In genomic region chr3:28050895-28051294, GRCh38 we compare ENCODE assay signal across 10 cellular contexts.
DNase-seq lines count a peak whose midpoint lies in the region; ATAC-seq and TF ChIP-seq lines count a peak whose summit lies in the region.
"Had no signal": no experiment of that assay in that cellular context is flagged by ENCODE, and none has a peak within 500 bp of the region (broad histone marks: within the 10 kb centered on the region; RNA-seq: fewer than 3 reads in every experiment).

No MANE protein-coding gene starts in this region.

- no peaks in the 10 kb centered on the region for H3K79me1 ChIP-seq in mesenchymal stem cell (replicated peaks; ENCODE audit: low read length, poor library complexity, severe bottlenecking)

- no peak overlapping the region for H3K4me3 Mint-ChIP-seq in T-cell
- H3K4me3 Mint-ChIP-seq: memory B cell had no signal

- no peak for TF ChIP-seq CTCF in fibroblast of mammary gland (conservative IDR thresholded peaks at IDR 0.05; ENCODE audit: control insufficient read depth, insufficient read depth, low read depth, low read length)

- CTCF ChIA-PET in T-cell (lab: Charles Lee) = interaction anchor here in 1 of 2 donors (0.8 to 1.4 kb wide), 2 partner anchors 26 to 329 kb away, joined by 3 read pairs; partner anchors contain the start of gene EOMES

- H2BK12ac ChIP-seq in mesenchymal stem cell (ENCODE audit: low read length in 2 of 2) = no peak overlapping the region

- no peak overlapping the region for H3K18ac ChIP-seq in mesenchymal stem cell (ENCODE audit: low read depth in 1 of 2, low read length in 2 of 2)

- POLR2A ChIA-PET in T-cell (lab: Charles Lee) = no interaction called here

- H3K4me1 Mint-ChIP-seq in T-cell = peaks cover 6 to 13% (median 12%) of the 10 kb centered on the region in 3 donors
- H3K4me1 Mint-ChIP-seq: memory B cell had no signal

- H3K9ac ChIP-seq in mesenchymal stem cell (ENCODE audit: low read length) = no peak overlapping the region

- H3K4me3 ChIP-seq in fibroblast of mammary gland (ENCODE audit: control insufficient read depth, low read depth, low read length) (no peak overlapping the region), mesenchymal stem cell (ENCODE audit: insufficient read depth in 1 of 2, low read depth in 1 of 2, low read length in 2 of 2) (no peak overlapping the region)

- no peak overlapping the region for H4K8ac ChIP-seq in mesenchymal stem cell (ENCODE audit: low read length)

- no peaks in the 10 kb centered on the region for H3K9me3 ChIP-seq in mesenchymal stem cell (ENCODE audit: control insufficient read depth, low read length)

- H2AK5ac ChIP-seq in mesenchymal stem cell (ENCODE audit: low read length, severe bottlenecking) = no peak overlapping the region

- H2AFZ ChIP-seq in mesenchymal stem cell (ENCODE audit: low read depth, low read length) = no peak overlapping the region

- H3K9me3 Mint-ChIP-seq in T-cell = no peaks in the 10 kb centered on the region
- H3K9me3 Mint-ChIP-seq: memory B cell had no signal

- no peaks in the 10 kb centered on the region for H3K36me3 ChIP-seq in mesenchymal stem cell (ENCODE audit: control insufficient read depth in 1 of 2, insufficient read depth in 2 of 2, low read depth in 1 of 2, low read length in 2 of 2)

- no peak overlapping the region for H4K91ac ChIP-seq in mesenchymal stem cell (ENCODE audit: low read length)

- H3K27ac Mint-ChIP-seq in T-cell = peak overlapping the region; percentile 47 to 66
- H3K27ac Mint-ChIP-seq: memory B cell had no signal

- no peaks in the 10 kb centered on the region for H3K4me1 ChIP-seq in mesenchymal stem cell (ENCODE audit: control insufficient read depth, insufficient read depth, low read depth, low read length)

- no peak overlapping the region for H2BK5ac ChIP-seq in mesenchymal stem cell (ENCODE audit: low read depth, low read length, poor library complexity, severe bottlenecking)

- peak; percentile 85 for DNase-seq in A172 (ENCODE audit: low spot score)
- DNase-seq in T-cell = peak in 2 of 34 experiments; percentile 7 to 11
- peak; percentile 91 for DNase-seq in fibroblast of mammary gland (ENCODE audit: low read depth)
- DNase-seq in cerebellar nuclear complex (lab: John Stamatoyannopoulos, UW) = no peak
- no peak for DNase-seq in retina
- DNase-seq in mesenchymal stem cell = no peak
- DNase-seq: cortex of kidney had no signal

- ATAC-seq in GM18868 (IDR thresholded peaks at IDR 0.05; ENCODE audit: unreplicated experiment) = peak; percentile 42
- peak; percentile 36 to 96 (median 87) for ATAC-seq in T-cell (replicated peaks in 1 of 4)
- ATAC-seq in HG03108 (IDR thresholded peaks at IDR 0.05; ENCODE audit: unreplicated experiment) = no peak

- H3K36me3 Mint-ChIP-seq in T-cell = no peaks in the 10 kb centered on the region
- H3K36me3 Mint-ChIP-seq: memory B cell had no signal

- no peak overlapping the region for H3K14ac ChIP-seq in mesenchymal stem cell (ENCODE audit: low read length in 2 of 2)

- H2BK120ac ChIP-seq in mesenchymal stem cell (ENCODE audit: low read depth, low read length) = no peak overlapping the region

- no peaks in the 10 kb centered on the region for H3K27me3 ChIP-seq in mesenchymal stem cell (ENCODE audit: control insufficient read depth in 1 of 2, insufficient read depth in 1 of 2, low read length in 2 of 2)

- no peak overlapping the region for H3K4me2 ChIP-seq in mesenchymal stem cell (ENCODE audit: low read length, poor library complexity, severe bottlenecking)

- no peak overlapping the region for H3K23ac ChIP-seq in mesenchymal stem cell (ENCODE audit: low read length in 2 of 2)

- H3K4ac ChIP-seq in mesenchymal stem cell (ENCODE audit: low read depth in 1 of 2, low read length in 2 of 2) = no peak overlapping the region

- 90% methylated on average over 2 of the region's 2 CpGs for WGBS in mesenchymal stem cell

- no peak overlapping the region for H2BK15ac ChIP-seq in mesenchymal stem cell (ENCODE audit: low read depth, poor library complexity, severe bottlenecking)

- no peak overlapping the region for H3K27ac ChIP-seq in mesenchymal stem cell (ENCODE audit: low read length, poor library complexity, severe bottlenecking)

- peaks cover 2 to 5% of the 10 kb centered on the region in 2 donors for H3K27me3 Mint-ChIP-seq in T-cell
- H3K27me3 Mint-ChIP-seq: memory B cell had no signal

Comparison
In these comparisons a context has a peak if more than half of its experiments do, and no peak if none do; other contexts are left out.
1. DNase-seq: peak in A172 (single experiment) and fibroblast of mammary gland (single experiment); none in cerebellar nuclear complex (0 of 2), retina (single experiment) and mesenchymal stem cell (single experiment).